In the genomic region with DNA sequence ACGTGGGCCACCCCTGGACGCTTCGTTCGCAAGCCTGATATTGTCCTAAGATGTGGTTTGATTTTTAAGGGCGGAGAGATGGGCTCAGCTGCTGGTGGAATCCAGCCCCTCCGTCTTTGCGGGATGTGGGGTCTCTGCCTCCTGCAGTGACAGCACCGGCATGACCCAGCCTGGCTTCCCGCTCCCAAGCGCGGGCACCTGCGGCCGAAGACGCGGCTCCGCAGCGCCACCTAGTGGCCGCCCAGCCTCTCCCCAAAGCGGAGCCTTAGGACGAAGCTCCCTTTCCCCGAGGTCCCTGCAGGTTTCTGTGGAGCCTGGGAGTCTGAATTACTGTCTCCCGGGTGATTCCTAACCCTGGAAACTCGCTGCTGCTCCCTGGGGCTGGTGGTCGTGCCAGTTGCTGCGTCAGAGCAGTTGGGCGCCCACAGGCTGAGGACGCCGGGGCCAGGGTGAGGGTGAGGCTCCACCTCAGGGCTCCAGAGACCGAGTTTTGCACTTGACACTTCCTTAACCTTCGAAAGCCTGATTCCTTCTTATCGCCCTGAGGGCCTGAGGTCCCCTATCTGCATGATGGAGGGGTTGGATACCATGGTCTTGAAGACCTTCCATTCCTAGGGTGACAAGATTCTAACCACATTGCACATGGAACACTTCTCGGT, we compare ENCODE assay signal across 1 cellular context.
TF ChIP-seq lines count a peak whose summit lies in the region.

No MANE protein-coding gene starts in this region.

TF ChIP-seq in SK-N-SH treated with all-trans-retinoic acid at 6 μM for 48 hours, 23 proteins besides CTCF, POLR2A, EP300 and RAD21 (continued from another document):
- TF ChIP-seq, protein P1, sequence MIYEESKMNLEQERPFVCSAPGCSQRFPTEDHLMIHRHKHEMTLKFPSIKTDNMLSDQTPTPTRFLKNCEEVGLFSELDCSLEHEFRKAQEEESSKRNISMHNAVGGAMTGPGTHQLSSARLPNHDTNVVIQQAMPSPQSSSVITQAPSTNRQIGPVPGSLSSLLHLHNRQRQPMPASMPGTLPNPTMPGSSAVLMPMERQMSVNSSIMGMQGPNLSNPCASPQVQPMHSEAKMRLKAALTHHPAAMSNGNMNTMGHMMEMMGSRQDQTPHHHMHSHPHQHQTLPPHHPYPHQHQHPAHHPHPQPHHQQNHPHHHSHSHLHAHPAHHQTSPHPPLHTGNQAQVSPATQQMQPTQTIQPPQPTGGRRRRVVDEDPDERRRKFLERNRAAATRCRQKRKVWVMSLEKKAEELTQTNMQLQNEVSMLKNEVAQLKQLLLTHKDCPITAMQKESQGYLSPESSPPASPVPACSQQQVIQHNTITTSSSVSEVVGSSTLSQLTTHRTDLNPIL (CRISPR knock-in tag; IDR thresholded peaks at IDR 0.05; ENCODE audit: low read depth), result no peak
- no peak for TF ChIP-seq ZFP30 (CRISPR knock-in tag; IDR thresholded peaks at IDR 0.05)
- no peak for TF ChIP-seq ZFP3 (CRISPR knock-in tag; IDR thresholded peaks at IDR 0.05)
